1 cellular context compared by ENCODE assay signal in the genomic region with DNA sequence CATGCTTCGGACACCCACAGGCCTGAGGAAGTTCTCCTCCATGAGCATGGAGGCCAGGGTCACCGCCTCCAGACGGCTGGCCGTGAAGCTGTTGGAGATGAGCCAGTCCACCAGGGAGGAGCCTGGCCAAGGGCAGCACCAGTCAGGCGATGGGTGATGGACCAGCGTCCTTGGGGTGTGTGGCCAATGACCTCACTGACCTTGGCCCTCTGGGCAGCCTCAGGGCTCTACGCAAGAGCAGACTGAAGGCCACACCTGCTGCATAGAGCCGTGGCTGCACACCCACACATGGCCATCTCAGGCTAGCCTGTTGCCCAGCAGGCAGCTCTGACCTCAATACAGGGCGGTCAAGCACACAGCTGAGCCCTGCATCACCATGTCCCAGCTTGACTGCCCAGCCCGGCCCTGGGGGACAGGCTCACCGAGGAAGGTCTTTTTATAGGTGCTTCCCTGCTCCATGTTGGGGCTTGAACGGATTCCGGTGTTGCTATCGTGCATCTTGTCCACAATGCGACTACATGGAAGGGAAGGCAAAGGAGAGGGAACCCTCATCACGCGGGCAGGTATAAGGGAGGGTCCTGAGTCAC.
TF ChIP-seq lines count a peak whose summit lies in the region.

No MANE protein-coding gene starts in this region.

TF ChIP-seq in H1, 55 proteins besides CTCF, POLR2A, EP300 and RAD21:
- TF ChIP-seq, protein P1, sequence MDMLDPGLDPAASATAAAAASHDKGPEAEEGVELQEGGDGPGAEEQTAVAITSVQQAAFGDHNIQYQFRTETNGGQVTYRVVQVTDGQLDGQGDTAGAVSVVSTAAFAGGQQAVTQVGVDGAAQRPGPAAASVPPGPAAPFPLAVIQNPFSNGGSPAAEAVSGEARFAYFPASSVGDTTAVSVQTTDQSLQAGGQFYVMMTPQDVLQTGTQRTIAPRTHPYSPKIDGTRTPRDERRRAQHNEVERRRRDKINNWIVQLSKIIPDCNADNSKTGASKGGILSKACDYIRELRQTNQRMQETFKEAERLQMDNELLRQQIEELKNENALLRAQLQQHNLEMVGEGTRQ (IDR thresholded peaks at IDR 0.05; ENCODE audit: low read length), result no peak
- TF ChIP-seq RNF2 (IDR thresholded peaks at IDR 0.05; ENCODE audit: borderline replicate concordance, low read depth, low read length, missing control alignments, poor library complexity, severe bottlenecking) (no peak), YY1 (IDR thresholded peaks at IDR 0.05; ENCODE audit: low read depth, low read length) (no peak), KDM1A (IDR thresholded peaks at IDR 0.05; ENCODE audit: borderline replicate concordance, low read length) (no peak), TAF1 (IDR thresholded peaks at IDR 0.05; ENCODE audit: low read depth, low read length) (no peak), POU5F1 (IDR thresholded peaks at IDR 0.05; ENCODE audit: low read depth, low read length) (no peak), KDM4A (IDR thresholded peaks at IDR 0.05; ENCODE audit: low read depth, low read length, severe bottlenecking) (no peak), CEBPB (IDR thresholded peaks at IDR 0.05; ENCODE audit: low read depth, low read length) (no peak), SP1 (IDR thresholded peaks at IDR 0.05; ENCODE audit: low read depth, low read length) (no peak)
- TF ChIP-seq, protein P2, sequence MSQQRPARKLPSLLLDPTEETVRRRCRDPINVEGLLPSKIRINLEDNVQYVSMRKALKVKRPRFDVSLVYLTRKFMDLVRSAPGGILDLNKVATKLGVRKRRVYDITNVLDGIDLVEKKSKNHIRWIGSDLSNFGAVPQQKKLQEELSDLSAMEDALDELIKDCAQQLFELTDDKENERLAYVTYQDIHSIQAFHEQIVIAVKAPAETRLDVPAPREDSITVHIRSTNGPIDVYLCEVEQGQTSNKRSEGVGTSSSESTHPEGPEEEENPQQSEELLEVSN (IDR thresholded peaks at IDR 0.05), result no peak
- TF ChIP-seq, protein P3, sequence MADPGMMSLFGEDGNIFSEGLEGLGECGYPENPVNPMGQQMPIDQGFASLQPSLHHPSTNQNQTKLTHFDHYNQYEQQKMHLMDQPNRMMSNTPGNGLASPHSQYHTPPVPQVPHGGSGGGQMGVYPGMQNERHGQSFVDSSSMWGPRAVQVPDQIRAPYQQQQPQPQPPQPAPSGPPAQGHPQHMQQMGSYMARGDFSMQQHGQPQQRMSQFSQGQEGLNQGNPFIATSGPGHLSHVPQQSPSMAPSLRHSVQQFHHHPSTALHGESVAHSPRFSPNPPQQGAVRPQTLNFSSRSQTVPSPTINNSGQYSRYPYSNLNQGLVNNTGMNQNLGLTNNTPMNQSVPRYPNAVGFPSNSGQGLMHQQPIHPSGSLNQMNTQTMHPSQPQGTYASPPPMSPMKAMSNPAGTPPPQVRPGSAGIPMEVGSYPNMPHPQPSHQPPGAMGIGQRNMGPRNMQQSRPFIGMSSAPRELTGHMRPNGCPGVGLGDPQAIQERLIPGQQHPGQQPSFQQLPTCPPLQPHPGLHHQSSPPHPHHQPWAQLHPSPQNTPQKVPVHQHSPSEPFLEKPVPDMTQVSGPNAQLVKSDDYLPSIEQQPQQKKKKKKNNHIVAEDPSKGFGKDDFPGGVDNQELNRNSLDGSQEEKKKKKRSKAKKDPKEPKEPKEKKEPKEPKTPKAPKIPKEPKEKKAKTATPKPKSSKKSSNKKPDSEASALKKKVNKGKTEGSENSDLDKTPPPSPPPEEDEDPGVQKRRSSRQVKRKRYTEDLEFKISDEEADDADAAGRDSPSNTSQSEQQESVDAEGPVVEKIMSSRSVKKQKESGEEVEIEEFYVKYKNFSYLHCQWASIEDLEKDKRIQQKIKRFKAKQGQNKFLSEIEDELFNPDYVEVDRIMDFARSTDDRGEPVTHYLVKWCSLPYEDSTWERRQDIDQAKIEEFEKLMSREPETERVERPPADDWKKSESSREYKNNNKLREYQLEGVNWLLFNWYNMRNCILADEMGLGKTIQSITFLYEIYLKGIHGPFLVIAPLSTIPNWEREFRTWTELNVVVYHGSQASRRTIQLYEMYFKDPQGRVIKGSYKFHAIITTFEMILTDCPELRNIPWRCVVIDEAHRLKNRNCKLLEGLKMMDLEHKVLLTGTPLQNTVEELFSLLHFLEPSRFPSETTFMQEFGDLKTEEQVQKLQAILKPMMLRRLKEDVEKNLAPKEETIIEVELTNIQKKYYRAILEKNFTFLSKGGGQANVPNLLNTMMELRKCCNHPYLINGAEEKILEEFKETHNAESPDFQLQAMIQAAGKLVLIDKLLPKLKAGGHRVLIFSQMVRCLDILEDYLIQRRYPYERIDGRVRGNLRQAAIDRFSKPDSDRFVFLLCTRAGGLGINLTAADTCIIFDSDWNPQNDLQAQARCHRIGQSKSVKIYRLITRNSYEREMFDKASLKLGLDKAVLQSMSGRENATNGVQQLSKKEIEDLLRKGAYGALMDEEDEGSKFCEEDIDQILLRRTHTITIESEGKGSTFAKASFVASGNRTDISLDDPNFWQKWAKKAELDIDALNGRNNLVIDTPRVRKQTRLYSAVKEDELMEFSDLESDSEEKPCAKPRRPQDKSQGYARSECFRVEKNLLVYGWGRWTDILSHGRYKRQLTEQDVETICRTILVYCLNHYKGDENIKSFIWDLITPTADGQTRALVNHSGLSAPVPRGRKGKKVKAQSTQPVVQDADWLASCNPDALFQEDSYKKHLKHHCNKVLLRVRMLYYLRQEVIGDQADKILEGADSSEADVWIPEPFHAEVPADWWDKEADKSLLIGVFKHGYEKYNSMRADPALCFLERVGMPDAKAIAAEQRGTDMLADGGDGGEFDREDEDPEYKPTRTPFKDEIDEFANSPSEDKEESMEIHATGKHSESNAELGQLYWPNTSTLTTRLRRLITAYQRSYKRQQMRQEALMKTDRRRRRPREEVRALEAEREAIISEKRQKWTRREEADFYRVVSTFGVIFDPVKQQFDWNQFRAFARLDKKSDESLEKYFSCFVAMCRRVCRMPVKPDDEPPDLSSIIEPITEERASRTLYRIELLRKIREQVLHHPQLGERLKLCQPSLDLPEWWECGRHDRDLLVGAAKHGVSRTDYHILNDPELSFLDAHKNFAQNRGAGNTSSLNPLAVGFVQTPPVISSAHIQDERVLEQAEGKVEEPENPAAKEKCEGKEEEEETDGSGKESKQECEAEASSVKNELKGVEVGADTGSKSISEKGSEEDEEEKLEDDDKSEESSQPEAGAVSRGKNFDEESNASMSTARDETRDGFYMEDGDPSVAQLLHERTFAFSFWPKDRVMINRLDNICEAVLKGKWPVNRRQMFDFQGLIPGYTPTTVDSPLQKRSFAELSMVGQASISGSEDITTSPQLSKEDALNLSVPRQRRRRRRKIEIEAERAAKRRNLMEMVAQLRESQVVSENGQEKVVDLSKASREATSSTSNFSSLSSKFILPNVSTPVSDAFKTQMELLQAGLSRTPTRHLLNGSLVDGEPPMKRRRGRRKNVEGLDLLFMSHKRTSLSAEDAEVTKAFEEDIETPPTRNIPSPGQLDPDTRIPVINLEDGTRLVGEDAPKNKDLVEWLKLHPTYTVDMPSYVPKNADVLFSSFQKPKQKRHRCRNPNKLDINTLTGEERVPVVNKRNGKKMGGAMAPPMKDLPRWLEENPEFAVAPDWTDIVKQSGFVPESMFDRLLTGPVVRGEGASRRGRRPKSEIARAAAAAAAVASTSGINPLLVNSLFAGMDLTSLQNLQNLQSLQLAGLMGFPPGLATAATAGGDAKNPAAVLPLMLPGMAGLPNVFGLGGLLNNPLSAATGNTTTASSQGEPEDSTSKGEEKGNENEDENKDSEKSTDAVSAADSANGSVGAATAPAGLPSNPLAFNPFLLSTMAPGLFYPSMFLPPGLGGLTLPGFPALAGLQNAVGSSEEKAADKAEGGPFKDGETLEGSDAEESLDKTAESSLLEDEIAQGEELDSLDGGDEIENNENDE (IDR thresholded peaks at IDR 0.05; ENCODE audit: insufficient replicate concordance, low read length), result no peak
- TF ChIP-seq, protein P4, sequence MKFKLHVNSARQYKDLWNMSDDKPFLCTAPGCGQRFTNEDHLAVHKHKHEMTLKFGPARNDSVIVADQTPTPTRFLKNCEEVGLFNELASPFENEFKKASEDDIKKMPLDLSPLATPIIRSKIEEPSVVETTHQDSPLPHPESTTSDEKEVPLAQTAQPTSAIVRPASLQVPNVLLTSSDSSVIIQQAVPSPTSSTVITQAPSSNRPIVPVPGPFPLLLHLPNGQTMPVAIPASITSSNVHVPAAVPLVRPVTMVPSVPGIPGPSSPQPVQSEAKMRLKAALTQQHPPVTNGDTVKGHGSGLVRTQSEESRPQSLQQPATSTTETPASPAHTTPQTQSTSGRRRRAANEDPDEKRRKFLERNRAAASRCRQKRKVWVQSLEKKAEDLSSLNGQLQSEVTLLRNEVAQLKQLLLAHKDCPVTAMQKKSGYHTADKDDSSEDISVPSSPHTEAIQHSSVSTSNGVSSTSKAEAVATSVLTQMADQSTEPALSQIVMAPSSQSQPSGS (IDR thresholded peaks at IDR 0.05; ENCODE audit: low read length), result no peak
